Comparison of ENCODE assay signal across 8 cellular contexts in the genomic region with DNA sequence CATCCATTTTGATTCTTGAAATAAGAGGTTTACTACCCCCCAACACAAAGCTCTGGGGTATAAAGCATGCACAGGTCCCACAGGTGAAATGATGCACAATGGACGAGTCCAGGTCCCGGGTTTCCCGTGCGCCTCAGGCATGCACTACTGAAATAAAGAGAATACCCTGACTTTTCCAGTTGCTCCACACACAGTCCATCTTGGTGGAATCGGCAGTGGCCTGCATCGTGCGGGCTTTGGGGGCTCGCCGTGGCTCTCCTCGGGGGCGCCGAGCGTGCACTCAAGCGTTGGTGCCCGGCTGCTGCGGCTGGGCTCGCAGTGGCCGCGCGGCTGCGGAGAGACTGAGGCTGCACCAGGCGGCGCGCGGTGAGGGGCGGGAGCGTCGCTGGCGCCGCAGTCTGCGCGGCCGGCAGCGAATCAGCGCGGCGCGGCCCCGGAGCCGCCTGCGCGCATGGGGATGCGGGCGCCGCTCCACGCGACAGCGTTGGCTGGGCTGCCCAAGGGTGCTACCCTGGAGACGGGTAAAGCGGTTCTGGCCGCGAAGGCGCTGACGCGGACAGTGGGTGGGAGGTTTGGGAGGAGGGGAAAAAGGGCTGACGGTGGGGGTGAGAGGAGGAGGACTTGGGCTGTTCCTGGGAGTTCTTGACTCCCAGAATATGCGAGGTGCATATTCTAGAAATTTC. TPM values are rescaled to one million over a fixed set of nuclear protein-coding genes. Genes with fewer than 3 reads are reported as not detected.
DNase-seq lines count a peak whose midpoint lies in the region; ATAC-seq and TF ChIP-seq lines count a peak whose summit lies in the region.

No MANE protein-coding gene starts in this region.

- TF ChIP-seq CTCF in endothelial cell (IDR thresholded peaks at IDR 0.05; ENCODE audit: unreplicated experiment) (no peak), omental fat pad (IDR thresholded peaks at IDR 0.05) (no peak)

- H3K27ac Mint-ChIP-seq in endothelial cell (ENCODE audit: unreplicated experiment) = no peak overlapping the region

- ATAC-seq in GM18868 (IDR thresholded peaks at IDR 0.05; ENCODE audit: unreplicated experiment) (peak; percentile 38), omental fat pad (ENCODE audit: low FRiP score) (peak; percentile 19), HG03135 (IDR thresholded peaks at IDR 0.05; ENCODE audit: unreplicated experiment) (no peak)

- no peaks in the 10 kb centered on the region for H3K9me3 Mint-ChIP-seq in endothelial cell (ENCODE audit: unreplicated experiment)

- H3K36me3 Mint-ChIP-seq in endothelial cell (ENCODE audit: low read depth, unreplicated experiment) = no peaks in the 10 kb centered on the region

- H3K4me3 Mint-ChIP-seq in endothelial cell (ENCODE audit: unreplicated experiment) = peak overlapping the region; percentile 70

- DNase-seq in NCI-H510A treated with DMSO at 0.1 percent for 48 hours (lab: John Stamatoyannopoulos, UW) (peak; percentile 29), endothelial cell (ENCODE audit: low spot score) (peak; percentile 42), omental fat pad (ENCODE audit: low spot score) (no peak), KBM-7 (no peak), NOMO-1 treated with dmso at 0.1 percent for 144 hours (lab: John Stamatoyannopoulos, UW; ENCODE audit: unreplicated experiment) (no peak)
- no peak for DNase-seq in central memory CD4-positive, alpha-beta T cell

- no peaks in the 10 kb centered on the region for H3K4me1 Mint-ChIP-seq in endothelial cell (ENCODE audit: unreplicated experiment)

- in situ Hi-C loops in KBM-7 (cut with MboI; ENCODE audit: low pct_unique_long_range_greater_than_20kb, low sequenced_read_pairs) = no loop called here

- H3K27me3 Mint-ChIP-seq in endothelial cell (ENCODE audit: unreplicated experiment) = peaks cover 8% of the 10 kb centered on the region

RNA-seq across cellular contexts. Expression of gene CCDC175, which starts 53.8 kb away (rescaled TPM):
- total RNA-seq in endothelial cell (ENCODE audit: unreplicated experiment) (not detected), omental fat pad (not detected)

Comparison
In these comparisons a context has a peak if more than half of its experiments do, and no peak if none do; other contexts are left out.
1. DNase-seq: peak in NCI-H510A treated with DMSO at 0.1 percent for 48 hours (single experiment) and endothelial cell (single experiment); none in omental fat pad (single experiment), central memory CD4-positive, alpha-beta T cell (single experiment), KBM-7 (single experiment) and NOMO-1 treated with dmso at 0.1 percent for 144 hours (single experiment).